8 cellular contexts compared by ENCODE assay signal in the genomic region with DNA sequence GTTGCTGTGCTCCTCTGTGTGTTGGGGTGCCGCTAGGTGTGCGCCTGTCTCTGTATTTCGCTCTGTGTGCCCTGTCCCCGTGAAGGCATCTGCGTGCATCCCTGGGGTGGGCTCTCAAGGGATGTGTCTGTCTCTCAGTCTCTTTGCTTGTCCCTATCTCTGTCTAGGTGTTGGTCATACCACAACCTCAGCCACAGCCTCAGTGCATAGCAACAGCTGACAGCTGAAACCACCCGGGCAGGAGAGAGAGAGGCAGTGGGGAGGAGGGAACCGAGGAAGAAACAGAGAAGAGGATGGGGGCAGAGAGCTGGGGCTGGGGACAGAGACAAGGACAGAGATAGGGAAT. TPM values are rescaled to one million over a fixed set of nuclear protein-coding genes. Genes with fewer than 3 reads are reported as not detected.
DNase-seq lines count a peak whose midpoint lies in the region; ATAC-seq and TF ChIP-seq lines count a peak whose summit lies in the region.

No MANE protein-coding gene starts in this region.

- peaks cover 37% of the 10 kb centered on the region for H3K4me1 Mint-ChIP-seq in activated CD8-positive, alpha-beta T cell treated with anti-CD3 and anti-CD28 coated beads, Interleukin-2, amount 10 ng/mL, durations not matched to agents 7 days and 5 days (ENCODE audit: low read depth)
- peaks cover 31 to 51% (median 48%) of the 10 kb centered on the region in 4 donors for H3K4me1 Mint-ChIP-seq in naive thymus-derived CD8-positive, alpha-beta T cell

- intact Hi-C loops in vagina (cut with DNase I), result no loop called here

- peaks cover 0 to 16% of the 10 kb centered on the region in 2 donors for H3K36me3 ChIP-seq in vagina

- peaks cover 47% of the 10 kb centered on the region for H3K4me1 ChIP-seq in vagina

- no peak overlapping the region for H3K4me3 ChIP-seq in GM12865 (ENCODE audit: low read depth, low read length)
- no peak overlapping the region for H3K4me3 ChIP-seq in vagina

- no peaks in the 10 kb centered on the region for H3K9me3 Mint-ChIP-seq in activated CD8-positive, alpha-beta T cell treated with anti-CD3 and anti-CD28 coated beads, Interleukin-2, amount 10 ng/mL, durations not matched to agents 7 days and 5 days (ENCODE audit: insufficient read depth)
- H3K9me3 Mint-ChIP-seq in naive thymus-derived CD8-positive, alpha-beta T cell, result no peaks in the 10 kb centered on the region

- H3K4me3 Mint-ChIP-seq in activated CD8-positive, alpha-beta T cell treated with anti-CD3 and anti-CD28 coated beads, Interleukin-2, amount 10 ng/mL, durations not matched to agents 7 days and 5 days, result peak overlapping the region; percentile 64
- peak overlapping the region; percentile 47 to 81 (median 74) for H3K4me3 Mint-ChIP-seq in naive thymus-derived CD8-positive, alpha-beta T cell

- H3K9me3 ChIP-seq in vagina, result no peaks in the 10 kb centered on the region

- H3K27me3 ChIP-seq in vagina, result no peaks in the 10 kb centered on the region

- peaks cover 60% of the 10 kb centered on the region for H3K27me3 Mint-ChIP-seq in activated CD8-positive, alpha-beta T cell treated with anti-CD3 and anti-CD28 coated beads, Interleukin-2, amount 10 ng/mL, durations not matched to agents 7 days and 5 days (ENCODE audit: low read depth)
- H3K27me3 Mint-ChIP-seq in naive thymus-derived CD8-positive, alpha-beta T cell, result peaks cover 44 to 74% (median 60%) of the 10 kb centered on the region in 5 donors

- CTCF ChIA-PET in activated CD8-positive, alpha-beta T cell treated with anti-CD3 and anti-CD28 coated beads, Interleukin-2, amount 10 ng/mL, durations not matched to agents 7 days and 5 days (lab: Charles Lee), result interaction anchor here (4.3 kb wide), 2 partner anchors 11 to 25 kb away, joined by 167 to 246 read pairs; partner anchors contain the start of gene SHMT2

- no peaks in the 10 kb centered on the region for H3K36me3 Mint-ChIP-seq in activated CD8-positive, alpha-beta T cell treated with anti-CD3 and anti-CD28 coated beads, Interleukin-2, amount 10 ng/mL, durations not matched to agents 7 days and 5 days (ENCODE audit: low read depth)
- H3K36me3 Mint-ChIP-seq in naive thymus-derived CD8-positive, alpha-beta T cell, result peaks cover 0 to 2% (median 0%) of the 10 kb centered on the region in 3 donors

- ATAC-seq in HG02852 (IDR thresholded peaks at IDR 0.05; ENCODE audit: unreplicated experiment) (peak; percentile 51), GM18520 (IDR thresholded peaks at IDR 0.05; ENCODE audit: unreplicated experiment) (no peak)
- peak; percentile 31 for ATAC-seq in activated CD8-positive, alpha-beta T cell treated with anti-CD3 and anti-CD28 coated beads, Interleukin-2, amount 10 ng/mL, durations not matched to agents 7 days and 5 days
- peak; percentile 12 to 32 for ATAC-seq in naive thymus-derived CD8-positive, alpha-beta T cell

- TF ChIP-seq POLR2A in vagina (IDR thresholded peaks at IDR 0.05), result no peak

- H3K27ac Mint-ChIP-seq in activated CD8-positive, alpha-beta T cell treated with anti-CD3 and anti-CD28 coated beads, Interleukin-2, amount 10 ng/mL, durations not matched to agents 7 days and 5 days, result no peak overlapping the region
- H3K27ac Mint-ChIP-seq in naive thymus-derived CD8-positive, alpha-beta T cell, result peak overlapping the region in 4 of 10 donors; percentile 24 to 68 (median 66)

- DNase-seq in GM12865 (ENCODE audit: low read depth), result peak; percentile 59
- DNase-seq in activated CD8-positive, alpha-beta T cell treated with anti-CD3 and anti-CD28 coated beads, Interleukin-2, amount 10 ng/mL, durations not matched to agents 7 days and 5 days, result peak; percentile 73
- DNase-seq in naive thymus-derived CD8-positive, alpha-beta T cell, result peak in 2 of 10 donors; percentile 38 to 39
- DNase-seq in HUDEP-2 (lab: John Stamatoyannopoulos, UW; ENCODE audit: unreplicated experiment in 76 of 76), result no peak
- no peak for DNase-seq in inferior parietal cortex (ENCODE audit: extremely low spot score)
- DNase-seq in vagina (ENCODE audit: extremely low spot score in 2 of 2), result no peak

- TF ChIP-seq CTCF in GM12865 (IDR thresholded peaks at IDR 0.05; ENCODE audit: insufficient read depth, low read depth, low read length, missing control alignments), result no peak
- no peak for TF ChIP-seq CTCF in vagina (IDR thresholded peaks at IDR 0.05)

- H3K27ac ChIP-seq in vagina, result no peak overlapping the region

- POLR2A ChIA-PET in activated CD8-positive, alpha-beta T cell treated with anti-CD3 and anti-CD28 coated beads, Interleukin-2, amount 10 ng/mL, durations not matched to agents 7 days and 5 days (lab: Charles Lee), result interaction anchor here (0.8 kb wide), 1 partner anchor 11 kb away, joined by 3 read pairs; no protein-coding TSS in a partner anchor
- POLR2A ChIA-PET in naive thymus-derived CD8-positive, alpha-beta T cell (lab: Charles Lee), result interaction anchor here (1.1 to 5.1 kb wide), 3 partner anchors 14 to 25 kb away, joined by 3 to 72 read pairs (median 28); partner anchors contain the start of gene SHMT2

RNA-seq across cellular contexts. Expression of gene NXPH4, which starts 1.0 kb away (rescaled TPM):
- total RNA-seq in activated CD8-positive, alpha-beta T cell treated with anti-CD3 and anti-CD28 coated beads, Interleukin-2, amount 10 ng/mL, durations not matched to agents 7 days and 5 days, result under 1 TPM; 0.39 to 0.40 TPM
- under 1 TPM; 0.41 to 0.55 TPM for total RNA-seq in naive thymus-derived CD8-positive, alpha-beta T cell
- not detected for polyA plus RNA-seq in naive thymus-derived CD8-positive, alpha-beta T cell
- total RNA-seq in vagina, result 3.2 TPM

RNA-seq across cellular contexts. Expression of gene SHMT2, which starts 13.9 kb away (rescaled TPM):
- 100 to 1,000 TPM; 194 to 208 TPM for total RNA-seq in activated CD8-positive, alpha-beta T cell treated with anti-CD3 and anti-CD28 coated beads, Interleukin-2, amount 10 ng/mL, durations not matched to agents 7 days and 5 days
- total RNA-seq in naive thymus-derived CD8-positive, alpha-beta T cell, result 10 to 100 TPM; 45.2 to 45.3 TPM
- polyA plus RNA-seq in naive thymus-derived CD8-positive, alpha-beta T cell, result 10 to 100 TPM; 27.3 to 31.2 (median 28.8) TPM
- total RNA-seq in vagina, result 54.0 TPM

RNA-seq across cellular contexts. Expression of gene STAC3, which starts 35.3 kb away (rescaled TPM):
- total RNA-seq in activated CD8-positive, alpha-beta T cell treated with anti-CD3 and anti-CD28 coated beads, Interleukin-2, amount 10 ng/mL, durations not matched to agents 7 days and 5 days, result 1 to 10 TPM; 7.5 to 9.9 TPM
- 1 to 10 TPM; 2.5 to 2.6 TPM for total RNA-seq in naive thymus-derived CD8-positive, alpha-beta T cell
- polyA plus RNA-seq in naive thymus-derived CD8-positive, alpha-beta T cell, result not detected
- 0.74 TPM for total RNA-seq in vagina

Comparison
In these comparisons a context has a peak if more than half of its experiments do, and no peak if none do; other contexts are left out.
1. DNase-seq: peak in GM12865 (single experiment) and activated CD8-positive, alpha-beta T cell treated with anti-CD3 and anti-CD28 coated beads, Interleukin-2, amount 10 ng/mL, durations not matched to agents 7 days and 5 days (single experiment); none in HUDEP-2 (0 of 76), inferior parietal cortex (single experiment) and vagina (0 of 2).